8 cellular contexts compared by ENCODE assay signal in the genomic region with DNA sequence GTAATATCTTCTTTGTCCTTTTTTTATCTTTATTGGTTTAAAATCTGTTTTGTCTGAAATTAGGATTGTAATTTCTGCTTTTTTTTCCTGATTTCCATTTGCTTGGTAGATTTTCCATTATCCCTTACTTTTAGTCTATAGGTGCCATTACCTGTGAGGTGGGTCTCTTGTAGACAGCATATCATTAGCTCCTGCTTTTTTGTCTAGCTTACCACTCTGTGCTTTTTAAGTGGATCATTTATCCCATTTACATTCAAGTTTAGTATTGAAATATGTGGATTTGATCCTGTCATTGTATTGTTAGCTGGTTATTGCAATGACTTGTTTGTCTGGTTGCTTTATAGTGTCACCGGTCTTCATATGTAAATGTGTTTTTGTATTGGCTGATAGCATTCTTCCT.
"Had no signal": no experiment of that assay in that cellular context is flagged by ENCODE, and none has a peak within 500 bp of the region (broad histone marks: within the 10 kb centered on the region; RNA-seq: fewer than 3 reads in every experiment).

No MANE protein-coding gene starts in this region.

- DNase-seq: GM23248, GOT3, H7, H9, HCEC 1CT, HFFc6 had no signal

- H3K4me1 ChIP-seq: HAP-1 had no signal

- H3K27ac ChIP-seq: GM23248 had no signal

- H3K9me3 ChIP-seq: HAP-1 had no signal

- H3K4me3 ChIP-seq: GM23248, GM23338, HAP-1 had no signal

- H3K36me3 ChIP-seq: HAP-1 had no signal
